In the genomic region with DNA sequence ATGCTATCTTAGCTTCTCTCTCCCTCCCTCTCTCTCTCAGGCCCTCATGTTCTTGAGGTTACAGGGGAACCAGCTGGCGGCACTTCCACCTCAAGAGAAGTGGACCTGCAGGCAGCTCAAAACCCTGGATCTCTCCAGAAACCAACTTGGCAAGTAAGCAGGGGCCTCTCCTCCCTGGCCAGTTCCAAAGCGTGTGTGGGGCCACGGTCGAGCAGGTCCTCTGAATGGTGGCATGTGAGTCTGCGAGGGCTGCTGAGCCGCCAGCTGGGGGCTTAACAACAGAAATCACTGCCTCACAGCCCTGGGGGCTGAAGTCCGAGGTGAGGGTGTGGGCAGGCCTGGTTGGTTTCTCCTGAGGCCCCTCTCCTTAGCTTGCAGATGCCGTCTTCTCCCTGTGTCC, we compare ENCODE assay signal across 1 cellular context.
A peak's percentile ranks its signal among the peaks of the same experiment; 100 is the strongest.
TF ChIP-seq lines count a peak whose summit lies in the region.

No MANE protein-coding gene starts in this region.

TF ChIP-seq in K562, 482 proteins besides CTCF, POLR2A, EP300 and RAD21:
- TF ChIP-seq, protein P1, sequence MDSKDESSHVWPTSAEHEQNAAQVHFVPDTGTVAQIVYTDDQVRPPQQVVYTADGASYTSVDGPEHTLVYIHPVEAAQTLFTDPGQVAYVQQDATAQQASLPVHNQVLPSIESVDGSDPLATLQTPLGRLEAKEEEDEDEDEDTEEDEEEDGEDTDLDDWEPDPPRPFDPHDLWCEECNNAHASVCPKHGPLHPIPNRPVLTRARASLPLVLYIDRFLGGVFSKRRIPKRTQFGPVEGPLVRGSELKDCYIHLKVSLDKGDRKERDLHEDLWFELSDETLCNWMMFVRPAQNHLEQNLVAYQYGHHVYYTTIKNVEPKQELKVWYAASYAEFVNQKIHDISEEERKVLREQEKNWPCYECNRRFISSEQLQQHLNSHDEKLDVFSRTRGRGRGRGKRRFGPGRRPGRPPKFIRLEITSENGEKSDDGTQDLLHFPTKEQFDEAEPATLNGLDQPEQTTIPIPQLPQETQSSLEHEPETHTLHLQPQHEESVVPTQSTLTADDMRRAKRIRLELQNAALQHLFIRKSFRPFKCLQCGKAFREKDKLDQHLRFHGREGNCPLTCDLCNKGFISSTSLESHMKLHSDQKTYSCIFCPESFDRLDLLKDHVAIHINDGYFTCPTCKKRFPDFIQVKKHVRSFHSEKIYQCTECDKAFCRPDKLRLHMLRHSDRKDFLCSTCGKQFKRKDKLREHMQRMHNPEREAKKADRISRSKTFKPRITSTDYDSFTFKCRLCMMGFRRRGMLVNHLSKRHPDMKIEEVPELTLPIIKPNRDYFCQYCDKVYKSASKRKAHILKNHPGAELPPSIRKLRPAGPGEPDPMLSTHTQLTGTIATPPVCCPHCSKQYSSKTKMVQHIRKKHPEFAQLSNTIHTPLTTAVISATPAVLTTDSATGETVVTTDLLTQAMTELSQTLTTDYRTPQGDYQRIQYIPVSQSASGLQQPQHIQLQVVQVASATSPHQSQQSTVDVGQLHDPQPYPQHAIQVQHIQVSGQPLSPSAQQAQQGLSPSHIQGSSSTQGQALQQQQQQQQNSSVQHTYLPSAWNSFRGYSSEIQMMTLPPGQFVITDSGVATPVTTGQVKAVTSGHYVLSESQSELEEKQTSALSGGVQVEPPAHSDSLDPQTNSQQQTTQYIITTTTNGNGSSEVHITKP (IDR thresholded peaks at IDR 0.05; ENCODE audit: partially characterized antibody): peak; percentile 45
- TF ChIP-seq CEBPB (tag; IDR thresholded peaks at IDR 0.05) (no peak), TOE1 (IDR thresholded peaks at IDR 0.05; ENCODE audit: borderline replicate concordance) (no peak), TOE1 (CRISPR knock-in tag; IDR thresholded peaks at IDR 0.05; ENCODE audit: borderline replicate concordance, low read depth) (no peak), NCOA2 (IDR thresholded peaks at IDR 0.05; ENCODE audit: partially characterized antibody in 2 of 2) (no peak), ZNF561 (CRISPR knock-in tag; conservative IDR thresholded peaks at IDR 0.05) (no peak), NFRKB (IDR thresholded peaks at IDR 0.05; ENCODE audit: low read depth) (no peak), MAFG (tag; conservative IDR thresholded peaks at IDR 0.05) (no peak), MTA2 (IDR thresholded peaks at IDR 0.05; ENCODE audit: low read depth) (no peak), HMG20A (CRISPR knock-in tag; conservative IDR thresholded peaks at IDR 0.05) (no peak)
- TF ChIP-seq, protein P2, sequence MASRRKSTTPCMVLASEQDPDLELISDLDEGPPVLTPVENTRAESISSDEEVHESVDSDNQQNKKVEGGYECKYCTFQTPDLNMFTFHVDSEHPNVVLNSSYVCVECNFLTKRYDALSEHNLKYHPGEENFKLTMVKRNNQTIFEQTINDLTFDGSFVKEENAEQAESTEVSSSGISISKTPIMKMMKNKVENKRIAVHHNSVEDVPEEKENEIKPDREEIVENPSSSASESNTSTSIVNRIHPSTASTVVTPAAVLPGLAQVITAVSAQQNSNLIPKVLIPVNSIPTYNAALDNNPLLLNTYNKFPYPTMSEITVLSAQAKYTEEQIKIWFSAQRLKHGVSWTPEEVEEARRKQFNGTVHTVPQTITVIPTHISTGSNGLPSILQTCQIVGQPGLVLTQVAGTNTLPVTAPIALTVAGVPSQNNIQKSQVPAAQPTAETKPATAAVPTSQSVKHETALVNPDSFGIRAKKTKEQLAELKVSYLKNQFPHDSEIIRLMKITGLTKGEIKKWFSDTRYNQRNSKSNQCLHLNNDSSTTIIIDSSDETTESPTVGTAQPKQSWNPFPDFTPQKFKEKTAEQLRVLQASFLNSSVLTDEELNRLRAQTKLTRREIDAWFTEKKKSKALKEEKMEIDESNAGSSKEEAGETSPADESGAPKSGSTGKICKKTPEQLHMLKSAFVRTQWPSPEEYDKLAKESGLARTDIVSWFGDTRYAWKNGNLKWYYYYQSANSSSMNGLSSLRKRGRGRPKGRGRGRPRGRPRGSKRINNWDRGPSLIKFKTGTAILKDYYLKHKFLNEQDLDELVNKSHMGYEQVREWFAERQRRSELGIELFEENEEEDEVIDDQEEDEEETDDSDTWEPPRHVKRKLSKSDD (conservative IDR thresholded peaks at IDR 0.05; ENCODE audit: low read length): no peak
- TF ChIP-seq, protein P3, sequence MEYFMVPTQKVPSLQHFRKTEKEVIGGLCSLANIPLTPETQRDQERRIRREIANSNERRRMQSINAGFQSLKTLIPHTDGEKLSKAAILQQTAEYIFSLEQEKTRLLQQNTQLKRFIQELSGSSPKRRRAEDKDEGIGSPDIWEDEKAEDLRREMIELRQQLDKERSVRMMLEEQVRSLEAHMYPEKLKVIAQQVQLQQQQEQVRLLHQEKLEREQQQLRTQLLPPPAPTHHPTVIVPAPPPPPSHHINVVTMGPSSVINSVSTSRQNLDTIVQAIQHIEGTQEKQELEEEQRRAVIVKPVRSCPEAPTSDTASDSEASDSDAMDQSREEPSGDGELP (CRISPR knock-in tag; IDR thresholded peaks at IDR 0.05; ENCODE audit: borderline replicate concordance): peak; percentile 20; the same call in 1 of the 2 replicates
- TF ChIP-seq, protein P4, sequence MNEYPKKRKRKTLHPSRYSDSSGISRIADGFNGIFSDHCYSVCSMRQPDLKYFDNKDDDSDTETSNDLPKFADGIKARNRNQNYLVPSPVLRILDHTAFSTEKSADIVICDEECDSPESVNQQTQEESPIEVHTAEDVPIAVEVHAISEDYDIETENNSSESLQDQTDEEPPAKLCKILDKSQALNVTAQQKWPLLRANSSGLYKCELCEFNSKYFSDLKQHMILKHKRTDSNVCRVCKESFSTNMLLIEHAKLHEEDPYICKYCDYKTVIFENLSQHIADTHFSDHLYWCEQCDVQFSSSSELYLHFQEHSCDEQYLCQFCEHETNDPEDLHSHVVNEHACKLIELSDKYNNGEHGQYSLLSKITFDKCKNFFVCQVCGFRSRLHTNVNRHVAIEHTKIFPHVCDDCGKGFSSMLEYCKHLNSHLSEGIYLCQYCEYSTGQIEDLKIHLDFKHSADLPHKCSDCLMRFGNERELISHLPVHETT (CRISPR knock-in tag; conservative IDR thresholded peaks at IDR 0.05 in 1 of 2, IDR thresholded peaks at IDR 0.05 in 1 of 2): no peak
